19 cellular contexts compared by ENCODE assay signal in genomic region chr3:53328750-53329149, GRCh38. TPM values are rescaled to one million over a fixed set of nuclear protein-coding genes. Genes with fewer than 3 reads are reported as not detected.
A peak's percentile ranks its signal among the peaks of the same experiment; 100 is the strongest.
DNase-seq lines count a peak whose midpoint lies in the region; ATAC-seq and TF ChIP-seq lines count a peak whose summit lies in the region.
"Had no signal": no experiment of that assay in that cellular context is flagged by ENCODE, and none has a peak within 500 bp of the region (broad histone marks: within the 10 kb centered on the region; RNA-seq: fewer than 3 reads in every experiment).

No MANE protein-coding gene starts in this region.

- H3K36me3 ChIP-seq in fibroblast of lung (ENCODE audit: control insufficient read depth, insufficient read depth, low read length) (peaks cover 2% of the 10 kb centered on the region), neutrophil (peaks cover 25% of the 10 kb centered on the region)
- H3K36me3 ChIP-seq: prostate gland, uterus had no signal

- peak overlapping the region; percentile 51 for H3K27ac Mint-ChIP-seq in activated CD4-positive, alpha-beta T cell treated with anti-CD3 and anti-CD28 coated beads for 36 hours
- H3K27ac Mint-ChIP-seq: CD8-positive, alpha-beta T cell; GM23338; naive B cell had no signal

- H3K4me1 ChIP-seq in fibroblast of lung (ENCODE audit: control insufficient read depth, extremely low read depth, insufficient read depth, low read length) (peaks cover 4% of the 10 kb centered on the region), neutrophil (ENCODE audit: control insufficient read depth in 1 of 2, insufficient read depth in 1 of 2, low read depth in 1 of 2, low read length in 1 of 2) (peaks cover 12 to 13% of the 10 kb centered on the region in 2 experiments)
- H3K4me1 ChIP-seq: prostate gland, uterus had no signal

- H3K79me2 ChIP-seq in fibroblast of lung (ENCODE audit: control insufficient read depth, insufficient read depth, low read length) = peaks cover 21% of the 10 kb centered on the region

- peaks cover 32% of the 10 kb centered on the region for H3K4me1 Mint-ChIP-seq in activated CD4-positive, alpha-beta T cell treated with anti-CD3 and anti-CD28 coated beads for 36 hours
- H3K4me1 Mint-ChIP-seq: GM23338 had no signal

- no peak overlapping the region for H3K4me3 ChIP-seq in NB4 (ENCODE audit: low read depth, low read length)
- H3K4me3 ChIP-seq in fibroblast of lung (replicated peaks in 1 of 4; ENCODE audit: control extremely low read depth in 1 of 4, insufficient read depth in 1 of 4, low read depth in 3 of 4, low read length in 4 of 4) = no peak overlapping the region
- H3K4me3 ChIP-seq in neutrophil (ENCODE audit: low read depth in 1 of 2, low read length in 1 of 2) = no peak overlapping the region
- H3K4me3 ChIP-seq: GM23338, prostate gland, uterus had no signal

- POLR2A ChIA-PET in activated CD4-positive, alpha-beta T cell treated with anti-CD3 and anti-CD28 coated beads for 36 hours (lab: Charles Lee) = no interaction called here

- ATAC-seq in activated CD4-positive, alpha-beta T cell treated with anti-CD3 and anti-CD28 coated beads for 36 hours = no peak
- no peak for ATAC-seq in HG02938 (IDR thresholded peaks at IDR 0.05; ENCODE audit: unreplicated experiment)
- ATAC-seq: CD8-positive, alpha-beta T cell; GM23338; left lobe of liver had no signal

- peaks cover 1% of the 10 kb centered on the region for H4K20me1 ChIP-seq in fibroblast of lung (ENCODE audit: control insufficient read depth, extremely low read depth, insufficient read depth, low read length)

- peak overlapping the region; percentile 60 for H3K4me2 ChIP-seq in fibroblast of lung (ENCODE audit: extremely low read depth, insufficient read depth, low read length)
- H3K4me2 ChIP-seq: GM23338 had no signal

- H3K27me3 ChIP-seq in fibroblast of lung (ENCODE audit: control insufficient read depth, insufficient read depth, low read length) (no peaks in the 10 kb centered on the region), neutrophil (no peaks in the 10 kb centered on the region)
- H3K27me3 ChIP-seq: uterus had no signal

- H2AFZ ChIP-seq in fibroblast of lung (ENCODE audit: low read length) = no peak overlapping the region
- H2AFZ ChIP-seq: GM23338 had no signal

- no peak for DNase-seq in activated CD4-positive, alpha-beta T cell treated with anti-CD3 and anti-CD28 coated beads for 36 hours
- DNase-seq in activated CD4-positive, alpha-beta T cell treated with anti-CD3 and anti-CD28 coated beads, Interleukin-2, amount 50 U/mL, for 48 hours = no peak
- DNase-seq in NB4 (ENCODE audit: low read depth) (peak; percentile 14), fibroblast of lung (ENCODE audit: low read depth in 2 of 2) (peak; percentile 25 to 62), NCI-H345 (lab: John Stamatoyannopoulos, UW) (no peak), NCI-H1436 (lab: John Stamatoyannopoulos, UW) (no peak)
- DNase-seq: activated gamma-delta T cell; CD8-positive, alpha-beta T cell; EL; naive B cell; NCI-H1092 treated with DMSO at 0.1 percent for 48 hours; NCI-H2171 treated with DMSO at 0.1 percent for 48 hours; uterus; WERI-Rb-1 had no signal

- H3K9me3 ChIP-seq in fibroblast of lung (ENCODE audit: control insufficient read depth, insufficient read depth, low read depth, low read length) (no peaks in the 10 kb centered on the region), neutrophil (no peaks in the 10 kb centered on the region)
- H3K9me3 ChIP-seq: prostate gland, uterus had no signal

- H3K9ac ChIP-seq in fibroblast of lung (ENCODE audit: insufficient read depth, low read length) = no peak overlapping the region

- H3K36me3 Mint-ChIP-seq in activated CD4-positive, alpha-beta T cell treated with anti-CD3 and anti-CD28 coated beads for 36 hours (ENCODE audit: low read depth) = peaks cover 17% of the 10 kb centered on the region

- no peak for TF ChIP-seq POLR2A in NB4 (IDR thresholded peaks at IDR 0.05; ENCODE audit: extremely low read depth, insufficient read length)

- H3K4me3 Mint-ChIP-seq in activated CD4-positive, alpha-beta T cell treated with anti-CD3 and anti-CD28 coated beads for 36 hours = no peak overlapping the region
- H3K4me3 Mint-ChIP-seq: CD8-positive, alpha-beta T cell; GM23338; naive B cell had no signal

- TF ChIP-seq CTCF in NB4 (IDR thresholded peaks at IDR 0.05; ENCODE audit: low read depth, low read length) = no peak
- no peak for TF ChIP-seq CTCF in fibroblast of lung (conservative IDR thresholded peaks at IDR 0.05 in 1 of 2, IDR thresholded peaks at IDR 0.05 in 1 of 2; ENCODE audit: low read depth in 1 of 2, low read length in 2 of 2)
- no peak for TF ChIP-seq CTCF in neutrophil (IDR thresholded peaks at IDR 0.05)

- intact Hi-C loops in activated CD4-positive, alpha-beta T cell treated with anti-CD3 and anti-CD28 coated beads for 36 hours (cut with DNase I, micrococcal nuclease) = no loop called here

- no peaks in the 10 kb centered on the region for H3K9me3 Mint-ChIP-seq in activated CD4-positive, alpha-beta T cell treated with anti-CD3 and anti-CD28 coated beads for 36 hours (ENCODE audit: low read depth)
- H3K9me3 Mint-ChIP-seq: CD8-positive, alpha-beta T cell; naive B cell had no signal

- H3K27ac ChIP-seq in fibroblast of lung (ENCODE audit: insufficient read depth, low read length) (no peak overlapping the region), neutrophil (peak overlapping the region; percentile 66)
- H3K27ac ChIP-seq: prostate gland, uterus, WERI-Rb-1 had no signal

- H3K27me3 Mint-ChIP-seq in activated CD4-positive, alpha-beta T cell treated with anti-CD3 and anti-CD28 coated beads for 36 hours = no peaks in the 10 kb centered on the region
- H3K27me3 Mint-ChIP-seq: naive B cell had no signal

- CTCF ChIA-PET in activated CD4-positive, alpha-beta T cell treated with anti-CD3 and anti-CD28 coated beads for 36 hours (lab: Charles Lee) = no interaction called here

RNA-seq across cellular contexts. Expression of gene DCP1A, which starts 18.6 kb away (rescaled TPM):
- total RNA-seq in activated CD4-positive, alpha-beta T cell treated with anti-CD3 and anti-CD28 coated beads for 36 hours = 10 to 100 TPM; 33.4 to 41.9 TPM
- total RNA-seq in fibroblast of lung = 9.8 and 17.2 TPM in 2 replicates
- 21.8 and 24.2 TPM in 2 replicates for polyA plus RNA-seq in fibroblast of lung
- polyA plus RNA-seq in fibroblast of lung (2012) = 8.9 and 9.8 TPM in 2 replicates
- 25.8 and 43.0 TPM in 2 replicates for polyA minus RNA-seq in fibroblast of lung (ENCODE audit: low replicate concordance)

Comparison
In these comparisons a context has a peak if more than half of its experiments do, and no peak if none do; other contexts are left out.
1. DNase-seq: peak in NB4 (single experiment) and fibroblast of lung (2 of 2); none in activated CD4-positive, alpha-beta T cell treated with anti-CD3 and anti-CD28 coated beads for 36 hours (single experiment), activated CD4-positive, alpha-beta T cell treated with anti-CD3 and anti-CD28 coated beads, Interleukin-2, amount 50 U/mL, for 48 hours (0 of 2), NCI-H345 (single experiment) and NCI-H1436 (single experiment).